ENCODE assay signal across 8 cellular contexts in the genomic region with DNA sequence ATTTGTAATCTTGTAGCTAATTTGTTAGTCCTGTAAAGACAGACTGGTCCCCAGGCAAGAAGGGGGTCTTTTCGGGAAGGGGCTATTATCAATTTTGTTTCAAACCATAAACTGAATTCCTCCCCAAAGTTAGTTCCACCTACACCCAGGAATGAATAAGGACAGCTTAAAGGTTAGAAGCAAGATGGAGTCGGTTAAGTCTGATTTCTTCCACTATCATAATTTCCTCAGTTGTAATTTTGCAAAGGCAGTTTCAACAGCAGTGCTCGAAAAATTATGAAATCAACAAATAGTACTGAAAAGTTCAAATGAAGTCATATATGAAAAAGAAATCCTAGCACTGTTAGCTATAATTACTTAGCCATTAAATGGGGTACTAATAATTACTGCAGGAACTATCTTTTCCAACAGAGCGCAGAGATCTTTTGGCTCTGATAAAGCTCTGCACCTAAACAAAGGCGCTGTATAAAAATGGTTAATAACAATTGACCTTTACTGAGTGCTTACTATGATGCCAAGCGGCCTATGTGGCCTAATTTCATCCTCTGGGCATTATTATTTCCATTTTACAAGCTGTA. TPM values are rescaled to one million over a fixed set of nuclear protein-coding genes. Genes with fewer than 3 reads are reported as not detected.
DNase-seq lines count a peak whose midpoint lies in the region; ATAC-seq and TF ChIP-seq lines count a peak whose summit lies in the region.

No MANE protein-coding gene starts in this region.

- H3K79me2 ChIP-seq in osteoblast (ENCODE audit: insufficient read depth, low read length): peaks cover 61% of the 10 kb centered on the region

- no peak for DNase-seq in CD4-positive, alpha-beta memory T cell
- DNase-seq in Peyer's patch (no peak), epithelial cell of esophagus (ENCODE audit: low read depth) (no peak), osteoblast (ENCODE audit: insufficient read length, low spot score, missing footprints) (no peak), kidney glomerular epithelial cell (lab: John Stamatoyannopoulos, UW) (no peak), NOMO-1 treated with DMSO at 0.1 percent for 48 hours (lab: John Stamatoyannopoulos, UW; ENCODE audit: unreplicated experiment) (no peak)
- no peak for DNase-seq in stimulated activated CD4-positive, alpha-beta T cell treated with anti-CD3 and anti-CD28 coated beads, Interleukin-12 subunit alpha, Interleukin-12 subunit beta, amount 100 ng/mL, for 4 hours

- H3K4me3 ChIP-seq in CD4-positive, alpha-beta memory T cell (ENCODE audit: low read length in 2 of 2): peak overlapping the region; percentile 95
- H3K4me3 ChIP-seq in Peyer's patch: peak overlapping the region; percentile 61 to 84 (median 71)
- peak overlapping the region; percentile 99 for H3K4me3 ChIP-seq in epithelial cell of esophagus (ENCODE audit: low read length)
- peak overlapping the region; percentile 87 for H3K4me3 ChIP-seq in osteoblast (ENCODE audit: insufficient read depth, low read length)

- H3K9me3 Mint-ChIP-seq in CD4-positive, alpha-beta memory T cell: peaks cover 0 to 2% (median 0%) of the 10 kb centered on the region in 8 donors

- peaks cover 9 to 25% of the 10 kb centered on the region in 2 donors for H3K36me3 Mint-ChIP-seq in CD4-positive, alpha-beta memory T cell

- no peaks in the 10 kb centered on the region for H3K27me3 Mint-ChIP-seq in CD4-positive, alpha-beta memory T cell

- peaks cover 4% of the 10 kb centered on the region for H3K36me3 ChIP-seq in CD4-positive, alpha-beta memory T cell (ENCODE audit: insufficient read depth, low read length)
- H3K36me3 ChIP-seq in Peyer's patch: peaks cover 0 to 40% (median 0%) of the 10 kb centered on the region in 3 donors
- H3K36me3 ChIP-seq in osteoblast (ENCODE audit: insufficient read depth, low read length): peaks cover 15% of the 10 kb centered on the region

- H2AFZ ChIP-seq in osteoblast (ENCODE audit: low read length): peak overlapping the region; percentile 96

- H4K20me1 ChIP-seq in osteoblast (ENCODE audit: insufficient read depth, low read length): peaks cover 12% of the 10 kb centered on the region

- no peak for TF ChIP-seq POLR2A in Peyer's patch (IDR thresholded peaks at IDR 0.05)

- peaks cover 32% of the 10 kb centered on the region for H3K4me1 ChIP-seq in CD4-positive, alpha-beta memory T cell (ENCODE audit: insufficient read depth, low read length)
- peaks cover 0 to 31% (median 8%) of the 10 kb centered on the region in 4 donors for H3K4me1 ChIP-seq in Peyer's patch
- H3K4me1 ChIP-seq in osteoblast (ENCODE audit: insufficient read depth, low read length): peaks cover 31% of the 10 kb centered on the region

- CTCF ChIA-PET in CD4-positive, alpha-beta memory T cell (lab: Charles Lee; ENCODE audit: partially characterized antibody): interaction anchor here (0.9 to 3.7 kb wide), 7 partner anchors 10 to 43 kb away, joined by 3 to 23 read pairs (median 3); partner anchors contain the start of gene CHCHD1

- intact Hi-C loops in CD4-positive, alpha-beta memory T cell (cut with micrococcal nuclease): no loop called here

- H3K27ac Mint-ChIP-seq in CD4-positive, alpha-beta memory T cell: peak overlapping the region; percentile 99 to 100 (median 100)

- no peak for ATAC-seq in GM21723 (IDR thresholded peaks at IDR 0.05; ENCODE audit: unreplicated experiment)

- H3K9me3 ChIP-seq in CD4-positive, alpha-beta memory T cell (ENCODE audit: control insufficient read depth in 1 of 2, low read length in 2 of 2): no peaks in the 10 kb centered on the region
- H3K9me3 ChIP-seq in Peyer's patch (no peaks in the 10 kb centered on the region), osteoblast (ENCODE audit: low read depth, low read length) (no peaks in the 10 kb centered on the region)

- H3K27ac ChIP-seq in CD4-positive, alpha-beta memory T cell (ENCODE audit: low read depth, low read length): peak overlapping the region; percentile 97
- H3K27ac ChIP-seq in Peyer's patch (peak overlapping the region; percentile 86 to 93 (median 88)), osteoblast (ENCODE audit: low read depth, low read length) (peak overlapping the region; percentile 99)

- peak overlapping the region; percentile 99 to 100 (median 100) for H3K4me3 Mint-ChIP-seq in CD4-positive, alpha-beta memory T cell

- no peaks in the 10 kb centered on the region for H3K27me3 ChIP-seq in CD4-positive, alpha-beta memory T cell (ENCODE audit: insufficient read depth, low read length)
- H3K27me3 ChIP-seq in Peyer's patch (no peaks in the 10 kb centered on the region), osteoblast (ENCODE audit: insufficient read depth, low read length) (no peaks in the 10 kb centered on the region)

- H3K4me1 Mint-ChIP-seq in CD4-positive, alpha-beta memory T cell: peaks cover 17 to 42% (median 30%) of the 10 kb centered on the region in 4 donors

- TF ChIP-seq CTCF in Peyer's patch (IDR thresholded peaks at IDR 0.05) (no peak), epithelial cell of esophagus (IDR thresholded peaks at IDR 0.05; ENCODE audit: insufficient read depth, low read depth, low read length, missing control alignments) (no peak), osteoblast (IDR thresholded peaks at IDR 0.05; ENCODE audit: extremely low read depth, low read depth, low read length) (no peak)

- H3K4me2 ChIP-seq in osteoblast (ENCODE audit: insufficient read depth, low read length): peak overlapping the region; percentile 88

- POLR2A ChIA-PET in CD4-positive, alpha-beta memory T cell (lab: Charles Lee; ENCODE audit: partially characterized antibody): interaction anchor here (0.5 to 5.0 kb wide), 19 partner anchors 10 to 1468 kb away, joined by 3 to 79 read pairs (median 5); partner anchors contain the start of genes CAMK2G, CHCHD1, DNAJC9 and PPP3CB

RNA-seq across cellular contexts. Expression of gene SEC24C, which starts 0.8 kb away (rescaled TPM):
- 100 to 1,000 TPM; 126 to 127 TPM for total RNA-seq in CD4-positive, alpha-beta memory T cell
- polyA plus RNA-seq in CD4-positive, alpha-beta memory T cell: 10 to 100 TPM; 32.5 to 68.6 TPM
- 10 to 100 TPM; 48.7 to 81.5 (median 79.9) TPM for total RNA-seq in Peyer's patch
- 28.3 and 28.6 TPM in 2 replicates for total RNA-seq in osteoblast

RNA-seq across cellular contexts. Expression of gene CHCHD1, which starts 38.4 kb away (rescaled TPM):
- 10 to 100 TPM; 21.8 to 24.0 TPM for total RNA-seq in CD4-positive, alpha-beta memory T cell
- polyA plus RNA-seq in CD4-positive, alpha-beta memory T cell: 10 to 100 TPM; 33.1 to 56.0 TPM
- total RNA-seq in Peyer's patch (10 to 100 TPM in 3 of 4 donors, 1 to 10 TPM in 1; 9.9 to 36.8 (median 20.9) TPM), osteoblast (11.2 and 12.7 TPM in 2 replicates)

RNA-seq across cellular contexts. Expression of gene ZSWIM8, which starts 42.0 kb away (rescaled TPM):
- total RNA-seq in CD4-positive, alpha-beta memory T cell: 100 to 1,000 TPM in 1 of 2 experiments, 10 to 100 TPM in 1; 93.3 to 100 TPM
- polyA plus RNA-seq in CD4-positive, alpha-beta memory T cell: 10 to 100 TPM in 1 of 2 donors, 1 to 10 TPM in 1; 4.5 to 24.6 TPM
- total RNA-seq in Peyer's patch (100 to 1,000 TPM in 3 of 4 donors, 10 to 100 TPM in 1; 87.5 to 345 (median 187) TPM), osteoblast (63.1 and 76.7 TPM in 2 replicates)

RNA-seq across cellular contexts. Expression of gene AGAP5, which starts 45.5 kb away (rescaled TPM):
- total RNA-seq in CD4-positive, alpha-beta memory T cell: 10 to 100 TPM; 13.6 to 15.3 TPM
- under 1 TPM in 1 of 2 donors, not detected in 1; 0.15 TPM for polyA plus RNA-seq in CD4-positive, alpha-beta memory T cell
- total RNA-seq in Peyer's patch: 10 to 100 TPM; 11.6 to 23.3 (median 16.1) TPM
- total RNA-seq in osteoblast: 3.5 and 4.0 TPM in 2 replicates
